Comparison of ENCODE assay signal across 13 cellular contexts in genomic region chr1:186839077-186839400, GRCh38. TPM values are rescaled to one million over a fixed set of nuclear protein-coding genes. Genes with fewer than 3 reads are reported as not detected.
DNase-seq lines count a peak whose midpoint lies in the region; ATAC-seq, FAIRE-seq and TF ChIP-seq lines count a peak whose summit lies in the region.
"Had no signal": no experiment of that assay in that cellular context is flagged by ENCODE, and none has a peak within 500 bp of the region (broad histone marks: within the 10 kb centered on the region; RNA-seq: fewer than 3 reads in every experiment).

No MANE protein-coding gene starts in this region.

- H3K36me3 ChIP-seq in MG63 (no peaks in the 10 kb centered on the region), mucosa of descending colon (ENCODE audit: low read depth) (no peaks in the 10 kb centered on the region)
- H3K36me3 ChIP-seq: gastrocnemius medialis, right atrium auricular region had no signal

- H3K9me3 ChIP-seq in MG63: no peaks in the 10 kb centered on the region
- no peaks in the 10 kb centered on the region for H3K9me3 ChIP-seq in mucosa of descending colon
- H3K9me3 ChIP-seq: gastrocnemius medialis, right atrium auricular region had no signal

- no peak for FAIRE-seq in urothelium cell line (lab: Jason Lieb, UNC)

- H3K27me3 ChIP-seq in MG63: no peaks in the 10 kb centered on the region
- H3K27me3 ChIP-seq: gastrocnemius medialis, right atrium auricular region had no signal

- H3K4me3 ChIP-seq in MG63 (no peak overlapping the region), mucosa of descending colon (no peak overlapping the region)
- H3K4me3 ChIP-seq: gastrocnemius medialis, right atrium auricular region had no signal

- DNase-seq in MG63 (peak; percentile 6), mucosa of descending colon (no peak), urothelium cell line (ENCODE audit: low spot score) (no peak), NCI-H2196 (lab: John Stamatoyannopoulos, UW; ENCODE audit: unreplicated experiment) (no peak), GM19240 (ENCODE audit: insufficient read length, low spot score) (no peak), COLO829 (ENCODE audit: low spot score) (no peak)
- DNase-seq: activated T-cell treated with anti-CD3 and anti-CD28 coated beads for 4 hours, gastrocnemius medialis, NCI-H2081 treated with DMSO at 0.1 percent for 48 hours, SW 1271 had no signal

- TF ChIP-seq CTCF in mucosa of descending colon (IDR thresholded peaks at IDR 0.05): no peak

- peaks cover 4% of the 10 kb centered on the region for H3K4me1 ChIP-seq in mucosa of descending colon (ENCODE audit: low read depth)
- H3K4me1 ChIP-seq: gastrocnemius medialis, right atrium auricular region had no signal

- intact Hi-C loops in mucosa of descending colon (cut with DNase I, micrococcal nuclease): no loop called here

- ATAC-seq in GM18511 (IDR thresholded peaks at IDR 0.05; ENCODE audit: unreplicated experiment) (peak; percentile 58), GM21786 (IDR thresholded peaks at IDR 0.05; ENCODE audit: unreplicated experiment) (peak; percentile 36), mucosa of descending colon (peak; percentile 14)
- ATAC-seq: gastrocnemius medialis had no signal

RNA-seq across cellular contexts. Expression of gene PLA2G4A, which starts 10.3 kb away (rescaled TPM):
- 14.7 and 23.1 TPM in 2 replicates for total RNA-seq in MG63 (2014; rRNA removed; shearing (Covaris generic); ENCODE audit: low replicate concordance)
- 10 to 100 TPM in 1 of 3 donors, 1 to 10 TPM in 2; 5.3 to 26.8 (median 6.9) TPM for total RNA-seq in mucosa of descending colon
